1 cellular context compared by ENCODE assay signal in the genomic region with DNA sequence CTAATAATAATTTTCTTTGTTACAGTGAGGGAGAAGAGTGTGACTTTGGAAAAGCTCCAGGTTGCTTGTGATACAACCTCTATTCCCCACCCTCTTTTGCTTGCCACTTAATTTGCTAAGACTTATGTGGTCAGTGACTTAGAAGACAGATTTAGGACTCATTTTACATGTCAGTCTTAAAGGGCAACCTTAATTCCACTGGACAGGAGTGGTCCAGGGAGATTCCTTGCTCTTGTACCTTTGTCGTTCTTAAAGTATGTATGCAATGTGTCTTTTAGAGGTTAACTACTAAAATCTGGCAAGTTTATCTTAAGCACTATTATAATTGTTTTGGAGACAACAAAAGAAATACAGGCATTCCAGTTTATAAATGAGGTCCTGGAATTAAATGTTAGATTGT.
TF ChIP-seq lines count a peak whose summit lies in the region.

No MANE protein-coding gene starts in this region.

TF ChIP-seq in SK-N-SH treated with all-trans-retinoic acid at 6 μM for 48 hours, 23 proteins besides CTCF, POLR2A, EP300 and RAD21 (continued from another document):
- TF ChIP-seq, protein P1, sequence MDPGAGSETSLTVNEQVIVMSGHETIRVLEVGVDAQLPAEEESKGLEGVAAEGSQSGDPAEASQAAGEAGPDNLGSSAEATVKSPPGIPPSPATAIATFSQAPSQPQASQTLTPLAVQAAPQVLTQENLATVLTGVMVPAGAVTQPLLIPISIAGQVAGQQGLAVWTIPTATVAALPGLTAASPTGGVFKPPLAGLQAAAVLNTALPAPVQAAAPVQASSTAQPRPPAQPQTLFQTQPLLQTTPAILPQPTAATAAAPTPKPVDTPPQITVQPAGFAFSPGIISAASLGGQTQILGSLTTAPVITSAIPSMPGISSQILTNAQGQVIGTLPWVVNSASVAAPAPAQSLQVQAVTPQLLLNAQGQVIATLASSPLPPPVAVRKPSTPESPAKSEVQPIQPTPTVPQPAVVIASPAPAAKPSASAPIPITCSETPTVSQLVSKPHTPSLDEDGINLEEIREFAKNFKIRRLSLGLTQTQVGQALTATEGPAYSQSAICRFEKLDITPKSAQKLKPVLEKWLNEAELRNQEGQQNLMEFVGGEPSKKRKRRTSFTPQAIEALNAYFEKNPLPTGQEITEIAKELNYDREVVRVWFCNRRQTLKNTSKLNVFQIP (CRISPR knock-in tag; IDR thresholded peaks at IDR 0.05; ENCODE audit: borderline replicate concordance, low read depth) = no peak
- TF ChIP-seq ISL1 (CRISPR knock-in tag; IDR thresholded peaks at IDR 0.05) (0 out of 2 replicates have a peak, but pooled peaks have one; percentile 28), TOX (CRISPR knock-in tag; IDR thresholded peaks at IDR 0.05; ENCODE audit: borderline replicate concordance) (no peak)
